Comparison of ENCODE assay signal across 8 cellular contexts in the genomic region with DNA sequence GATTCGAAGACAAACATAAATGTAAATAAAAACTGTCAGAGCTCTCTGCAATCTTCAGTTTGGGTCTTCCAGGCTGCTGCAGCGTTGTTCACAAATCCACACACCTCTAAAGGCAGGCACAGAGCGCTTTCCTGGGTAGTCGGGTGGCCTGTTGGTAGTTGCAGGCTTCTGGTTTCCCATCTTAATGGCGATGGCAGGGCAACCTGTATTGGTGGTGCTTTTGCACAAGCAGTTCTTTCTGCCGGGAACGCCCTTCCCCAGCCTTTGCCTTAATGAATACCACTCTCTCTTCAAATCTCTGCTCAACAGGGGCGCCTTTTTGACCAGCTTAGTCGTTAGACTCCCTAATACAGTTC. TPM values are rescaled to one million over a fixed set of nuclear protein-coding genes. Genes with fewer than 3 reads are reported as not detected.
DNase-seq lines count a peak whose midpoint lies in the region; ATAC-seq, FAIRE-seq and TF ChIP-seq lines count a peak whose summit lies in the region.

No MANE protein-coding gene starts in this region.

- in situ Hi-C loops in brain microvascular endothelial cell (cut with HindIII; ENCODE audit: low pct_ligation_motif_present, low sequenced_read_pairs): no loop called here

- peaks cover 4 to 29% (median 26%) of the 10 kb centered on the region in 5 donors for H3K4me1 ChIP-seq in subcutaneous abdominal adipose tissue (ENCODE audit: control insufficient read depth in 5 of 5, insufficient read depth in 5 of 5, low read length in 5 of 5)

- TF ChIP-seq POLR2A in GM12891 (IDR thresholded peaks at IDR 0.05; ENCODE audit: low read depth, low read length) (no peak), GM12892 (IDR thresholded peaks at IDR 0.05; ENCODE audit: low read depth, low read length) (no peak)

- DNase-seq in NCI-H1417 treated with DMSO at 0.1 percent for 48 hours (lab: John Stamatoyannopoulos, UW) (peak; percentile 49), NCI-H1417 (lab: John Stamatoyannopoulos, UW) (no peak), NCI-H345 (lab: John Stamatoyannopoulos, UW) (peak; percentile 31), brain microvascular endothelial cell (no peak), left lobe of liver (ENCODE audit: low spot score) (no peak), GM12891 (ENCODE audit: insufficient read length, low spot score) (no peak), GM12892 (ENCODE audit: insufficient read length) (no peak)

- peak overlapping the region; percentile 98 for H3K4me3 ChIP-seq in brain microvascular endothelial cell (ENCODE audit: low read depth, low read length)
- H3K4me3 ChIP-seq in subcutaneous abdominal adipose tissue (ENCODE audit: low read depth in 1 of 5, low read length in 5 of 5): peak overlapping the region; percentile 61 to 89 (median 86)

- H3K27ac ChIP-seq in brain microvascular endothelial cell: peak overlapping the region; percentile 98
- peak overlapping the region; percentile 80 for H3K27ac ChIP-seq in subcutaneous abdominal adipose tissue (ENCODE audit: low read depth, low read length)

- H3K9me3 ChIP-seq in subcutaneous abdominal adipose tissue (ENCODE audit: control insufficient read depth in 5 of 5, low read length in 5 of 5): no peaks in the 10 kb centered on the region

- H3K27me3 ChIP-seq in brain microvascular endothelial cell (replicated peaks) (no peaks in the 10 kb centered on the region), subcutaneous abdominal adipose tissue (ENCODE audit: control insufficient read depth in 5 of 5, insufficient read depth in 4 of 5, low read length in 5 of 5) (no peaks in the 10 kb centered on the region)

- H3K9ac ChIP-seq in subcutaneous abdominal adipose tissue (ENCODE audit: low read length in 5 of 5): peak overlapping the region in 4 of 5 donors; percentile 46 to 89 (median 74)

- FAIRE-seq in GM12891 (lab: Jason Lieb, UNC) (no peak), GM12892 (lab: Jason Lieb, UNC) (no peak)

- no peak for TF ChIP-seq CTCF in brain microvascular endothelial cell (IDR thresholded peaks at IDR 0.05; ENCODE audit: low read depth, low read length, missing control alignments)

- peak; percentile 34 for ATAC-seq in left lobe of liver

- H3K36me3 ChIP-seq in brain microvascular endothelial cell (replicated peaks) (peaks cover 4% of the 10 kb centered on the region), subcutaneous abdominal adipose tissue (ENCODE audit: control insufficient read depth in 5 of 5, insufficient read depth in 5 of 5, low read length in 5 of 5) (peaks cover 0 to 8% (median 0%) of the 10 kb centered on the region in 5 donors)

TF ChIP-seq in GM12891, 5 proteins besides CTCF, POLR2A, EP300 and RAD21:
- TF ChIP-seq POLR2AphosphoS5 (IDR thresholded peaks at IDR 0.05; ENCODE audit: low read depth, low read length): no peak
- TF ChIP-seq SPI1 (IDR thresholded peaks at IDR 0.05; ENCODE audit: low read depth, low read length): no peak
- no peak for TF ChIP-seq POU2F2 (IDR thresholded peaks at IDR 0.05; ENCODE audit: low read depth, low read length)
- no peak for TF ChIP-seq PAX5 (IDR thresholded peaks at IDR 0.05; ENCODE audit: insufficient read depth, low read length, severe bottlenecking)
- no peak for TF ChIP-seq TAF1 (IDR thresholded peaks at IDR 0.05; ENCODE audit: low read depth, low read length)

RNA-seq across cellular contexts. Expression of a gene that starts 0.7 kb away (rescaled TPM):
- 4.4 TPM for total RNA-seq in left lobe of liver
- 16.6 TPM for polyA plus RNA-seq in GM12891 (2012; ENCODE audit: low read depth, missing spikeins)
- polyA plus RNA-seq in GM12892 (2012; ENCODE audit: missing spikeins): 20.7 TPM

RNA-seq across cellular contexts. Expression of a gene that starts 31.2 kb away (rescaled TPM):
- 81.1 TPM for total RNA-seq in left lobe of liver
- 0.21 TPM for polyA plus RNA-seq in GM12891 (2012; ENCODE audit: low read depth, missing spikeins)
- polyA plus RNA-seq in GM12892 (2012; ENCODE audit: missing spikeins): 0.11 TPM

Comparison
In these comparisons a context has a peak if more than half of its experiments do, and no peak if none do; other contexts are left out.
1. DNase-seq: peak in NCI-H1417 treated with DMSO at 0.1 percent for 48 hours (single experiment) and NCI-H345 (single experiment); none in NCI-H1417 (0 of 3), brain microvascular endothelial cell (single experiment), left lobe of liver (single experiment), GM12891 (single experiment) and GM12892 (single experiment).